15 cellular contexts compared by ENCODE assay signal in the genomic region with DNA sequence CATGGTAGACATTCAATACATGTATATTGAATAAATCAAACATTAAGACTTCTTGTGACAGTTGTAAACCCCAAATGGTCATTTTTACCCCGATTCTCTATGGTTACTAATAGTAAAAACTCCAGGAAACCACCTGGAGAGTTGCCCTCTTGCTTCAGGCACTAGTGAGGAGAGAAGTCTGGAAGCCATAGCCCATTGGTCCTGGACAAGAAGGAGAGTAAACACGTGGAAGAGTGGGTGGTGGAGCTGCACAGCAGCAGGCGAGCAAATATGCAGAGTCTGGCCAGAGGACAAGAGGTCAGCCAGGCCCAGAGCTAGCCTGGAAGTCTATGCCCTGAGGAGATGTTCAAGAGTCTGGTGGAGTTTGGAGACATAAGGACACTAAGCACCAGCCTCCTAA. TPM values are rescaled to one million over a fixed set of nuclear protein-coding genes. Genes with fewer than 3 reads are reported as not detected.
DNase-seq lines count a peak whose midpoint lies in the region; ATAC-seq and TF ChIP-seq lines count a peak whose summit lies in the region.
"Had no signal": no experiment of that assay in that cellular context is flagged by ENCODE, and none has a peak within 500 bp of the region (broad histone marks: within the 10 kb centered on the region; RNA-seq: fewer than 3 reads in every experiment).

No MANE protein-coding gene starts in this region.

- TF ChIP-seq POLR2A in vagina (IDR thresholded peaks at IDR 0.05) = no peak

- peaks cover 46% of the 10 kb centered on the region for H3K4me1 ChIP-seq in vagina

- DNase-seq in LNCaP clone FGC (ENCODE audit: low read depth) = peak; percentile 19
- peak; percentile 38 for DNase-seq in dermis blood vessel endothelial cell
- DNase-seq in medulla oblongata (ENCODE audit: extremely low spot score) = peak; percentile 57
- no peak for DNase-seq in vagina (ENCODE audit: extremely low spot score in 2 of 2)
- DNase-seq in activated CD8-positive, alpha-beta memory T cell treated with anti-CD3 and anti-CD28 coated beads, Interleukin-2, amount 50 U/mL, for 4 hours = no peak
- no peak for DNase-seq in natural killer cell
- DNase-seq: DMS79 treated with DMSO at 0.1 percent for 48 hours; hippocampal formation; naive thymus-derived CD4-positive, alpha-beta T cell; NCI-H510A had no signal

- H3K4me3 ChIP-seq in LNCaP clone FGC (ENCODE audit: low read depth, low read length) (no peak overlapping the region), vagina (no peak overlapping the region)

- H3K27me3 ChIP-seq in vagina = no peaks in the 10 kb centered on the region

- H3K36me3 Mint-ChIP-seq in natural killer cell = no peaks in the 10 kb centered on the region

- intact Hi-C loops in vagina (cut with DNase I) = loop anchor here (5.0 kb wide), 1 partner anchor 1451 kb away; no protein-coding TSS in a partner anchor
- intact Hi-C loops in natural killer cell (cut with micrococcal nuclease) = no loop called here

- H3K4me3 Mint-ChIP-seq in natural killer cell = no peak overlapping the region
- H3K4me3 Mint-ChIP-seq: activated T-helper 1 cell treated with anti-CD3 and anti-CD28 coated beads, Interleukin-12 subunit alpha, Interleukin-12 subunit beta, Interleukin-2, Interleukin-4 antibody, amounts not matched to agents 30 ng/mL and 10 ng/mL and 1 ng/mL, durations not matched to agents 14 hours and 24 hours and 36 hours; naive thymus-derived CD4-positive, alpha-beta T cell; stimulated activated naive CD8-positive, alpha-beta T cell treated with anti-CD3 and anti-CD28 coated beads, Interleukin-15, Interleukin-2, amounts not matched to agents 100 ng/mL and 50 ng/mL, for 24 hours had no signal

- H3K9me3 ChIP-seq in vagina = no peaks in the 10 kb centered on the region

- H3K27me3 Mint-ChIP-seq in natural killer cell (ENCODE audit: low read depth in 2 of 2) = no peaks in the 10 kb centered on the region
- H3K27me3 Mint-ChIP-seq: naive thymus-derived CD4-positive, alpha-beta T cell; stimulated activated naive CD8-positive, alpha-beta T cell treated with anti-CD3 and anti-CD28 coated beads, Interleukin-15, Interleukin-2, amounts not matched to agents 100 ng/mL and 50 ng/mL, for 24 hours had no signal

- no peaks in the 10 kb centered on the region for H3K4me1 Mint-ChIP-seq in natural killer cell

- ATAC-seq in HG03565 (IDR thresholded peaks at IDR 0.05; ENCODE audit: unreplicated experiment) = no peak
- no peak for ATAC-seq in natural killer cell
- ATAC-seq: activated CD4-positive, CD25-positive, alpha-beta regulatory T cell treated with anti-CD3 and anti-CD28 coated beads, Interleukin-2, amount 50 U/mL, for 24 hours; naive thymus-derived CD4-positive, alpha-beta T cell had no signal

- H3K27ac ChIP-seq in vagina = peak overlapping the region; percentile 47
- H3K27ac ChIP-seq: KMS-11 had no signal

- H3K36me3 ChIP-seq in vagina = peaks cover 0 to 26% of the 10 kb centered on the region in 2 donors

- H3K9me3 Mint-ChIP-seq in natural killer cell = no peaks in the 10 kb centered on the region
- H3K9me3 Mint-ChIP-seq: activated T-helper 1 cell treated with anti-CD3 and anti-CD28 coated beads, Interleukin-12 subunit alpha, Interleukin-12 subunit beta, Interleukin-2, Interleukin-4 antibody, amounts not matched to agents 30 ng/mL and 10 ng/mL and 1 ng/mL, durations not matched to agents 14 hours and 24 hours and 36 hours; naive thymus-derived CD4-positive, alpha-beta T cell; stimulated activated naive CD8-positive, alpha-beta T cell treated with anti-CD3 and anti-CD28 coated beads, Interleukin-15, Interleukin-2, amounts not matched to agents 100 ng/mL and 50 ng/mL, for 24 hours had no signal

- no peak overlapping the region for H3K27ac Mint-ChIP-seq in natural killer cell
- H3K27ac Mint-ChIP-seq: activated T-helper 1 cell treated with anti-CD3 and anti-CD28 coated beads, Interleukin-12 subunit alpha, Interleukin-12 subunit beta, Interleukin-2, Interleukin-4 antibody, amounts not matched to agents 30 ng/mL and 10 ng/mL and 1 ng/mL, durations not matched to agents 14 hours and 24 hours and 36 hours; naive thymus-derived CD4-positive, alpha-beta T cell; stimulated activated naive CD8-positive, alpha-beta T cell treated with anti-CD3 and anti-CD28 coated beads, Interleukin-15, Interleukin-2, amounts not matched to agents 100 ng/mL and 50 ng/mL, for 24 hours had no signal

- TF ChIP-seq CTCF in LNCaP clone FGC (IDR thresholded peaks at IDR 0.05; ENCODE audit: control insufficient read depth, extremely low read depth, insufficient read depth) = no peak
- TF ChIP-seq CTCF in vagina (IDR thresholded peaks at IDR 0.05) = no peak
- no peak for TF ChIP-seq CTCF in natural killer cell (IDR thresholded peaks at IDR 0.05)

RNA-seq across cellular contexts. Expression of a gene that starts 17.7 kb away (rescaled TPM):
- total RNA-seq in dermis blood vessel endothelial cell (61.8 and 81.7 TPM in 2 replicates), vagina (28.7 TPM), natural killer cell (1 to 10 TPM in 1 of 3 donors, under 1 TPM in 2; 0.49 to 1.0 (median 0.83) TPM)

RNA-seq across cellular contexts. Expression of a gene that starts 18.6 kb away (rescaled TPM):
- total RNA-seq in dermis blood vessel endothelial cell = 137 and 197 TPM in 2 replicates
- 77.3 TPM for total RNA-seq in vagina
- total RNA-seq in natural killer cell = 100 to 1,000 TPM; 123 to 135 (median 131) TPM

RNA-seq across cellular contexts. Expression of a gene that starts 25.9 kb away (rescaled TPM):
- 27.5 and 34.2 TPM in 2 replicates for total RNA-seq in dermis blood vessel endothelial cell
- 48.1 TPM for total RNA-seq in vagina
- 100 to 1,000 TPM; 154 to 191 (median 158) TPM for total RNA-seq in natural killer cell

RNA-seq across cellular contexts. Expression of a gene that starts 34.3 kb away (rescaled TPM):
- total RNA-seq in dermis blood vessel endothelial cell (163 and 202 TPM in 2 replicates), vagina (149 TPM), natural killer cell (100 to 1,000 TPM; 109 to 145 (median 142) TPM)

RNA-seq across cellular contexts. Expression of a gene that starts 34.5 kb away (rescaled TPM):
- 15.1 and 16.0 TPM in 2 replicates for total RNA-seq in dermis blood vessel endothelial cell
- 10.3 TPM for total RNA-seq in vagina
- total RNA-seq in natural killer cell = 10 to 100 TPM; 31.3 to 35.9 (median 31.9) TPM

Comparison
In these comparisons a context has a peak if more than half of its experiments do, and no peak if none do; other contexts are left out.
1. DNase-seq: peak in LNCaP clone FGC (single experiment), dermis blood vessel endothelial cell (single experiment) and medulla oblongata (single experiment); none in vagina (0 of 2), activated CD8-positive, alpha-beta memory T cell treated with anti-CD3 and anti-CD28 coated beads, Interleukin-2, amount 50 U/mL, for 4 hours (single experiment) and natural killer cell (single experiment).
2. RNA of a gene that starts 17.7 kb away (total RNA-seq): 61.8 to 81.7 TPM in dermis blood vessel endothelial cell and 28.7 TPM in vagina (single experiment); 0.49 to 1.0 TPM in natural killer cell; every median in the first group is over 10 times any median in the second.